Comparison of ENCODE assay signal across 8 cellular contexts in genomic region chr6:157981395-157982296, GRCh38. TPM values are rescaled to one million over a fixed set of nuclear protein-coding genes. Genes with fewer than 3 reads are reported as not detected.
DNase-seq lines count a peak whose midpoint lies in the region; ATAC-seq, FAIRE-seq and TF ChIP-seq lines count a peak whose summit lies in the region.

SYNJ2 (plus strand) TSS chr6:157981863; CDS start chr6:157981962, 99 bp downstream.

- H3K4me1 ChIP-seq in duodenal mucosa (ENCODE audit: control insufficient read depth in 1 of 2, insufficient read depth in 2 of 2, low read length in 2 of 2) (peaks cover 38 to 41% of the 10 kb centered on the region in 2 donors), lung (ENCODE audit: control insufficient read depth in 2 of 2, insufficient read depth in 2 of 2, low read length in 2 of 2) (peaks cover 7% of the 10 kb centered on the region in 2 donors)

- ATAC-seq in HG03045 (IDR thresholded peaks at IDR 0.05; ENCODE audit: unreplicated experiment), result peak; percentile 77
- peak; percentile 90 for ATAC-seq in lung (ENCODE audit: insufficient read depth, low FRiP score)

- H3K9ac ChIP-seq in duodenal mucosa (ENCODE audit: low read depth in 1 of 2, low read length in 2 of 2), result peak within 1 kb of the TSS; percentile 74 to 85

- H3K9me3 ChIP-seq in duodenal mucosa (ENCODE audit: control insufficient read depth in 1 of 2, low read length in 2 of 2), result no peaks in the 10 kb centered on the region
- H3K9me3 ChIP-seq in lung (ENCODE audit: control insufficient read depth in 2 of 2, insufficient read depth in 1 of 2, low read length in 1 of 2), result peaks cover 0 to 3% of the 10 kb centered on the region in 2 donors

- peak; percentile 68 for FAIRE-seq in GM18507 (lab: Jason Lieb, UNC)

- 0 to 1% methylated on average over 81 to 108 of the region's 108 CpGs for WGBS in lung, 2 donors

- H3K36me3 ChIP-seq in duodenal mucosa (ENCODE audit: control insufficient read depth in 1 of 2, insufficient read depth in 2 of 2, low read length in 2 of 2) (no peaks in the 10 kb centered on the region), lung (ENCODE audit: control insufficient read depth in 2 of 2, insufficient read depth in 2 of 2, low read length in 2 of 2) (no peaks in the 10 kb centered on the region)

- DNase-seq in 8988T, result peak; percentile 86
- DNase-seq in GM18507 (ENCODE audit: extremely low spot score, insufficient read length, low read depth), result peak; percentile 55
- peak; percentile 20 for DNase-seq in NCI-H345 treated with DMSO at 0.1 percent for 48 hours (lab: John Stamatoyannopoulos, UW; ENCODE audit: unreplicated experiment)
- DNase-seq in activated CD4-positive, alpha-beta T cell treated with anti-CD3 and anti-CD28 coated beads, Interleukin-2, amount 50 U/mL, for 4 hours, result peak; percentile 83 to 85
- peak; percentile 76 for DNase-seq in lung (ENCODE audit: low spot score)
- peak; percentile 58 to 73 (median 61) for DNase-seq in stimulated activated CD4-positive, alpha-beta T cell treated with anti-CD3 and anti-CD28 coated beads, TNF-alpha, amount 100 ng/mL, for 48 hours (ENCODE audit: low read depth in 3 of 3)

- H3K27ac ChIP-seq in duodenal mucosa (ENCODE audit: low read depth, low read length) (peak within 1 kb of the TSS; percentile 51), lung (ENCODE audit: low read depth in 1 of 2, low read length in 1 of 2) (peak within 1 kb of the TSS; percentile 58 to 93)

- H3K27me3 ChIP-seq in duodenal mucosa (ENCODE audit: control insufficient read depth in 1 of 2, insufficient read depth in 2 of 2, low read length in 2 of 2) (no peaks in the 10 kb centered on the region), lung (ENCODE audit: control insufficient read depth, insufficient read depth) (no peaks in the 10 kb centered on the region)

- TF ChIP-seq CTCF in lung (IDR thresholded peaks at IDR 0.05; ENCODE audit: control extremely low read depth, extremely low read depth), result no peak

- peak within 1 kb of the TSS; percentile 75 to 81 for H3K4me3 ChIP-seq in duodenal mucosa (ENCODE audit: low read depth in 1 of 2, low read length in 2 of 2)
- peak within 1 kb of the TSS; percentile 68 for H3K4me3 ChIP-seq in lung

RNA-seq across cellular contexts. Expression of gene SYNJ2, which starts in this region (rescaled TPM):
- 1 to 10 TPM; 5.7 to 8.8 TPM for total RNA-seq in lung
- 1 to 10 TPM; 3.4 to 4.0 TPM for polyA plus RNA-seq in lung

Comparison
In these comparisons a context has a peak if more than half of its experiments do, and no peak if none do; other contexts are left out.
1. Peak in every context shown above with its lines: DNase-seq, ATAC-seq, H3K4me3 ChIP-seq and H3K27ac ChIP-seq.
2. DNase-seq: peak in every context shown above with its lines; median percentile 86 in 8988T; 84 in activated CD4-positive, alpha-beta T cell treated with anti-CD3 and anti-CD28 coated beads, Interleukin-2, amount 50 U/mL, for 4 hours; 76 in lung; 61 in stimulated activated CD4-positive, alpha-beta T cell treated with anti-CD3 and anti-CD28 coated beads, TNF-alpha, amount 100 ng/mL, for 48 hours; 55 in GM18507; 20 in NCI-H345 treated with DMSO at 0.1 percent for 48 hours.